Comparison of ENCODE assay signal across 23 cellular contexts in the genomic region with DNA sequence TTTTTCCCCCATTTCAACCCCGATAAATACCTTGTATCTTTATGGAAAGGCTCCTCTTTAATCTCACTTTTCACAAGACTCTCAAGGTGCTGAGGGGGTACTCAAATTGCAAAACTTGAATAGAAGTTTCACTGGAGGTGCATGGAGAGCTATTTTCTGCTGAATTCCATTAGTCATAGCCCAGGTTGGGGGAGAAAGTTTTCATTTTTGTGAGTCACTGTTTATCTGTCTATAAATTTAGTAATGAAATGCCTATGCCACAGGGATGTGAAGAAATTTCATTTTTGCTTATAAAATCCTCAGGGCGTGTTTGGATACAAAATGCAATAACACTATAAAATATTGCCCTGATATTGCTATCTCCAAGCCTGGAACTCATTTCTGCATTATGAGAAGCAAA.
"Had no signal": no experiment of that assay in that cellular context is flagged by ENCODE, and none has a peak within 500 bp of the region (broad histone marks: within the 10 kb centered on the region; RNA-seq: fewer than 3 reads in every experiment).

No MANE protein-coding gene starts in this region.

- H3K27me3 ChIP-seq: body of pancreas, colonic mucosa, gastrocnemius medialis, transverse colon, vagina had no signal

- H3K9me3 ChIP-seq: body of pancreas, colonic mucosa, gastrocnemius medialis, transverse colon, vagina had no signal

- DNase-seq: activated CD4-positive, alpha-beta T cell treated with anti-CD3 and anti-CD28 coated beads, Interleukin-2, amount 10 ng/mL, durations not matched to agents 7 days and 5 days; activated CD4-positive, CD25-positive, alpha-beta regulatory T cell; activated CD8-positive, alpha-beta memory T cell treated with anti-CD3 and anti-CD28 coated beads, Interleukin-2, amount 50 U/mL, for 4 hours; activated effector memory CD4-positive, alpha-beta T cell treated with anti-CD3 and anti-CD28 coated beads, Interleukin-2, amount 50 U/mL, for 16 hours; activated naive CD4-positive, alpha-beta T cell treated with anti-CD3 and anti-CD28 coated beads, Interleukin-2, amount 50 U/mL, for 16 hours; activated T-cell treated with anti-CD3 and anti-CD28 coated beads, Interleukin-2, amount 50 U/mL, for 72 hours; amniotic stem cell; body of pancreas; central memory CD4-positive, alpha-beta T cell; colonic mucosa; erythroblast; gastrocnemius medialis; kidney; midbrain; occipital lobe; stimulated activated CD4-positive, alpha-beta T cell treated with anti-CD3 and anti-CD28 coated beads, Interleukin-2, amount 100 ng/mL, for 24 hours; stimulated activated naive CD4-positive, alpha-beta T cell treated with Interleukin-2 at 50 U/mL for 16 hours; T-helper 1 cell; T-helper 9 cell; transverse colon had no signal

- H3K9me3 Mint-ChIP-seq: activated CD4-positive, alpha-beta T cell treated with anti-CD3 and anti-CD28 coated beads, Interleukin-2, amount 10 ng/mL, durations not matched to agents 7 days and 5 days; activated T-cell treated with anti-CD3 and anti-CD28 coated beads, Interleukin-2, amount 50 U/mL, for 72 hours had no signal

- H3K4me1 ChIP-seq: body of pancreas, colonic mucosa, gastrocnemius medialis, transverse colon, vagina had no signal

- ATAC-seq: body of pancreas, gastrocnemius medialis, left lobe of liver had no signal

- H3K36me3 ChIP-seq: colonic mucosa, gastrocnemius medialis, transverse colon, vagina had no signal

- H3K27ac Mint-ChIP-seq: activated CD4-positive, alpha-beta T cell treated with anti-CD3 and anti-CD28 coated beads, Interleukin-2, amount 10 ng/mL, durations not matched to agents 7 days and 5 days; activated T-cell treated with anti-CD3 and anti-CD28 coated beads, Interleukin-2, amount 50 U/mL, for 72 hours had no signal

- H3K27ac ChIP-seq: body of pancreas, colonic mucosa, gastrocnemius medialis, transverse colon, vagina had no signal

- H3K4me3 Mint-ChIP-seq: activated CD4-positive, alpha-beta T cell treated with anti-CD3 and anti-CD28 coated beads, Interleukin-2, amount 10 ng/mL, durations not matched to agents 7 days and 5 days; activated T-cell treated with anti-CD3 and anti-CD28 coated beads, Interleukin-2, amount 50 U/mL, for 72 hours had no signal

- H3K4me1 Mint-ChIP-seq: activated CD4-positive, alpha-beta T cell treated with anti-CD3 and anti-CD28 coated beads, Interleukin-2, amount 10 ng/mL, durations not matched to agents 7 days and 5 days had no signal

- H3K4me3 ChIP-seq: body of pancreas, colonic mucosa, gastrocnemius medialis, lung, transverse colon, vagina had no signal
